Comparison of ENCODE assay signal across 29 cellular contexts in the genomic region with DNA sequence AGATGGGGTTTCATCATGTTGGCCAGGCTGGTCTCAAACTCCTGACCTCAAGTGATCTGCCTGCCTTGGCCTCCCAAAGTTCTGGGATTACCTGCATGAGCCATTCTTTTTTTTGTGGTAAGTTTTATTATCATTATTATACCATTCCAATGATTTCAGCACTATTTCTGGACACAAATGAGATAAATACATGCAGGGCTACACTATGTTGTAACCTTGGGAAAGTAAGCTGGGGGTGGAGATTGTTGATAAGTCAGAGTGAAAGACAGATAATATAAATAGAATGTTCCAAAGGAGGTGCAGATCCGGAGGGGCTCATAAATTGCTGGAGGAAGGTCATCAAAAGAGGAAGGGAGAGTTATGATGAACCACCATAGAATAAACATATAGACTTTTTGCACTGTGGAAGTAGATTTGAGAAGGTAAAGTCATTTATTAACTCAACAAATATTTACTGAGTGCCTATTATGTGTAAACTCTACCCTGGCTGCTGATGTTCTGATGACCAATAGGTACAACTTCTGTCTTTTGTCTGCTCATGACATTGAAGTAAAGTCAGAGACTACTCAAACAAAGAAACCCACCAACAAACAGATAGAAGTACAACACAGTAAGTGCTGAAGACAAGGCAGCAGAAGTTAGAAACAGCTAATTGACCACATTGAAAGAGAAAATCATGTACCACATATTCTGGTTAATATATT.
DNase-seq lines count a peak whose midpoint lies in the region; ATAC-seq lines count a peak whose summit lies in the region.
"Had no signal": no experiment of that assay in that cellular context is flagged by ENCODE, and none has a peak within 500 bp of the region (broad histone marks: within the 10 kb centered on the region; RNA-seq: fewer than 3 reads in every experiment).

No MANE protein-coding gene starts in this region.

- H4K91ac ChIP-seq in mesenchymal stem cell (ENCODE audit: low read length): no peak overlapping the region

- DNase-seq in DMS53 (lab: John Stamatoyannopoulos, UW) (peak; percentile 63), OCI-M1 (lab: John Stamatoyannopoulos, UW) (peak; percentile 8), mesenchymal stem cell (no peak), G401 (ENCODE audit: low spot score) (no peak)
- DNase-seq in activated CD4-positive, alpha-beta T cell treated with anti-CD3 and anti-CD28 coated beads, Interleukin-2, amount 50 U/mL, for 4 hours: no peak
- DNase-seq in activated CD4-positive, alpha-beta memory T cell treated with anti-CD3 and anti-CD28 coated beads, Interleukin-2, amount 10 ng/mL, durations not matched to agents 7 days and 5 days: no peak
- DNase-seq: activated CD8-positive, alpha-beta T cell treated with anti-CD3 and anti-CD28 coated beads for 36 hours; activated naive CD8-positive, alpha-beta T cell treated with anti-CD3 and anti-CD28 coated beads, Interleukin-2, amount 10 ng/mL, durations not matched to agents 7 days and 5 days; AML-193; CD4-positive, alpha-beta memory T cell; colonic mucosa; DMS 273 treated with DMSO at 0.1 percent for 48 hours; effector memory CD4-positive, alpha-beta T cell; foreskin fibroblast; H7; head of caudate nucleus; lower lobe of right lung; NCI-H1092 treated with DMSO at 0.1 percent for 48 hours; NCI-H2029; NCI-H526 treated with DMSO at 0.1 percent for 48 hours; nephron progenitor cell; RPMI8226; small intestine; T-cell had no signal

- H3K4me3 ChIP-seq in mesenchymal stem cell (ENCODE audit: insufficient read depth in 1 of 2, low read depth in 1 of 2, low read length in 2 of 2): no peak overlapping the region
- H3K4me3 ChIP-seq: ascending aorta, cardiac muscle cell, colonic mucosa, lower lobe of right lung, tibial nerve had no signal

- H3K27ac ChIP-seq in mesenchymal stem cell (ENCODE audit: low read length, poor library complexity, severe bottlenecking): no peak overlapping the region
- H3K27ac ChIP-seq: ascending aorta, cardiac muscle cell, colonic mucosa, lower lobe of right lung, tibial nerve had no signal

- no peak overlapping the region for H2BK120ac ChIP-seq in mesenchymal stem cell (ENCODE audit: low read depth, low read length)

- no peak overlapping the region for H2BK12ac ChIP-seq in mesenchymal stem cell (ENCODE audit: low read length in 2 of 2)

- H3K4me3 Mint-ChIP-seq in activated CD4-positive, alpha-beta memory T cell treated with anti-CD3 and anti-CD28 coated beads, Interleukin-2, amount 10 ng/mL, durations not matched to agents 7 days and 5 days: no peak overlapping the region
- H3K4me3 Mint-ChIP-seq: activated CD8-positive, alpha-beta T cell treated with anti-CD3 and anti-CD28 coated beads for 36 hours; activated naive CD8-positive, alpha-beta T cell treated with anti-CD3 and anti-CD28 coated beads, Interleukin-2, amount 10 ng/mL, durations not matched to agents 7 days and 5 days; CD4-positive, alpha-beta memory T cell; nephron progenitor cell; T-cell had no signal

- no peak overlapping the region for H2AK5ac ChIP-seq in mesenchymal stem cell (ENCODE audit: low read length, severe bottlenecking)

- ATAC-seq in GM19351 (IDR thresholded peaks at IDR 0.05; ENCODE audit: unreplicated experiment) (peak; percentile 50), HG03060 (IDR thresholded peaks at IDR 0.05; ENCODE audit: low read depth, unreplicated experiment) (peak; percentile 50)
- ATAC-seq: activated CD8-positive, alpha-beta T cell treated with anti-CD3 and anti-CD28 coated beads for 36 hours; lower lobe of right lung; T-cell had no signal

- H2BK15ac ChIP-seq in mesenchymal stem cell (ENCODE audit: low read depth, poor library complexity, severe bottlenecking): no peak overlapping the region

- no peak overlapping the region for H2AFZ ChIP-seq in mesenchymal stem cell (ENCODE audit: low read depth, low read length)

- no peaks in the 10 kb centered on the region for H3K79me1 ChIP-seq in mesenchymal stem cell (replicated peaks; ENCODE audit: low read length, poor library complexity, severe bottlenecking)

- H3K18ac ChIP-seq in mesenchymal stem cell (ENCODE audit: low read depth in 1 of 2, low read length in 2 of 2): no peak overlapping the region

- H3K4me1 ChIP-seq in mesenchymal stem cell (ENCODE audit: control insufficient read depth, insufficient read depth, low read depth, low read length): no peaks in the 10 kb centered on the region
- H3K4me1 ChIP-seq: ascending aorta, colonic mucosa, lower lobe of right lung had no signal

- H3K23ac ChIP-seq in mesenchymal stem cell (ENCODE audit: low read length in 2 of 2): no peak overlapping the region

- in situ Hi-C loops in G401 (cut with HindIII; ENCODE audit: low sequenced_read_pairs): no loop called here

- no peaks in the 10 kb centered on the region for H3K27me3 Mint-ChIP-seq in activated CD4-positive, alpha-beta memory T cell treated with anti-CD3 and anti-CD28 coated beads, Interleukin-2, amount 10 ng/mL, durations not matched to agents 7 days and 5 days
- H3K27me3 Mint-ChIP-seq: activated CD8-positive, alpha-beta T cell treated with anti-CD3 and anti-CD28 coated beads for 36 hours; activated naive CD8-positive, alpha-beta T cell treated with anti-CD3 and anti-CD28 coated beads, Interleukin-2, amount 10 ng/mL, durations not matched to agents 7 days and 5 days; CD4-positive, alpha-beta memory T cell; T-cell had no signal

- H3K14ac ChIP-seq in mesenchymal stem cell (ENCODE audit: low read length in 2 of 2): no peak overlapping the region

- no peak overlapping the region for H3K9ac ChIP-seq in mesenchymal stem cell (ENCODE audit: low read length)

- 0% methylated on average over 1 of the region's 1 CpG for WGBS in mesenchymal stem cell

- no peak overlapping the region for H2BK5ac ChIP-seq in mesenchymal stem cell (ENCODE audit: low read depth, low read length, poor library complexity, severe bottlenecking)

- no peaks in the 10 kb centered on the region for H3K4me1 Mint-ChIP-seq in activated CD4-positive, alpha-beta memory T cell treated with anti-CD3 and anti-CD28 coated beads, Interleukin-2, amount 10 ng/mL, durations not matched to agents 7 days and 5 days
- H3K4me1 Mint-ChIP-seq: activated naive CD8-positive, alpha-beta T cell treated with anti-CD3 and anti-CD28 coated beads, Interleukin-2, amount 10 ng/mL, durations not matched to agents 7 days and 5 days; CD4-positive, alpha-beta memory T cell; nephron progenitor cell; T-cell had no signal

- CTCF ChIA-PET in activated CD4-positive, alpha-beta memory T cell treated with anti-CD3 and anti-CD28 coated beads, Interleukin-2, amount 10 ng/mL, durations not matched to agents 7 days and 5 days (lab: Charles Lee): no interaction called here

- no peaks in the 10 kb centered on the region for H3K36me3 Mint-ChIP-seq in activated CD4-positive, alpha-beta memory T cell treated with anti-CD3 and anti-CD28 coated beads, Interleukin-2, amount 10 ng/mL, durations not matched to agents 7 days and 5 days (ENCODE audit: low read depth)
- H3K36me3 Mint-ChIP-seq: activated naive CD8-positive, alpha-beta T cell treated with anti-CD3 and anti-CD28 coated beads, Interleukin-2, amount 10 ng/mL, durations not matched to agents 7 days and 5 days; CD4-positive, alpha-beta memory T cell; T-cell had no signal

- H3K4me2 ChIP-seq in mesenchymal stem cell (ENCODE audit: low read length, poor library complexity, severe bottlenecking): no peak overlapping the region

- POLR2A ChIA-PET in activated CD4-positive, alpha-beta memory T cell treated with anti-CD3 and anti-CD28 coated beads, Interleukin-2, amount 10 ng/mL, durations not matched to agents 7 days and 5 days (lab: Charles Lee): no interaction called here

- no peak overlapping the region for H3K4ac ChIP-seq in mesenchymal stem cell (ENCODE audit: low read depth in 1 of 2, low read length in 2 of 2)

- no peaks in the 10 kb centered on the region for H3K9me3 Mint-ChIP-seq in activated CD4-positive, alpha-beta memory T cell treated with anti-CD3 and anti-CD28 coated beads, Interleukin-2, amount 10 ng/mL, durations not matched to agents 7 days and 5 days
- H3K9me3 Mint-ChIP-seq: activated CD8-positive, alpha-beta T cell treated with anti-CD3 and anti-CD28 coated beads for 36 hours; activated naive CD8-positive, alpha-beta T cell treated with anti-CD3 and anti-CD28 coated beads, Interleukin-2, amount 10 ng/mL, durations not matched to agents 7 days and 5 days; nephron progenitor cell; T-cell had no signal

- no peaks in the 10 kb centered on the region for H3K27me3 ChIP-seq in mesenchymal stem cell (ENCODE audit: control insufficient read depth in 1 of 2, insufficient read depth in 1 of 2, low read length in 2 of 2)
- H3K27me3 ChIP-seq: ascending aorta, cardiac muscle cell, colonic mucosa, tibial nerve had no signal

- H4K8ac ChIP-seq in mesenchymal stem cell (ENCODE audit: low read length): no peak overlapping the region

- no peaks in the 10 kb centered on the region for H3K9me3 ChIP-seq in mesenchymal stem cell (ENCODE audit: control insufficient read depth, low read length)
- H3K9me3 ChIP-seq: ascending aorta, colonic mucosa, lower lobe of right lung, tibial nerve had no signal

- no peaks in the 10 kb centered on the region for H3K36me3 ChIP-seq in mesenchymal stem cell (ENCODE audit: control insufficient read depth in 1 of 2, insufficient read depth in 2 of 2, low read depth in 1 of 2, low read length in 2 of 2)
- H3K36me3 ChIP-seq: ascending aorta, cardiac muscle cell, colonic mucosa, lower lobe of right lung, tibial nerve had no signal

- H3K27ac Mint-ChIP-seq in activated CD4-positive, alpha-beta memory T cell treated with anti-CD3 and anti-CD28 coated beads, Interleukin-2, amount 10 ng/mL, durations not matched to agents 7 days and 5 days: no peak overlapping the region
- H3K27ac Mint-ChIP-seq: activated CD8-positive, alpha-beta T cell treated with anti-CD3 and anti-CD28 coated beads for 36 hours; activated naive CD8-positive, alpha-beta T cell treated with anti-CD3 and anti-CD28 coated beads, Interleukin-2, amount 10 ng/mL, durations not matched to agents 7 days and 5 days; CD4-positive, alpha-beta memory T cell; nephron progenitor cell; T-cell had no signal

Comparison
In these comparisons a context has a peak if more than half of its experiments do, and no peak if none do; other contexts are left out.
1. DNase-seq: peak in DMS53 (single experiment) and OCI-M1 (single experiment); none in activated CD4-positive, alpha-beta T cell treated with anti-CD3 and anti-CD28 coated beads, Interleukin-2, amount 50 U/mL, for 4 hours (0 of 2), mesenchymal stem cell (single experiment), G401 (single experiment) and activated CD4-positive, alpha-beta memory T cell treated with anti-CD3 and anti-CD28 coated beads, Interleukin-2, amount 10 ng/mL, durations not matched to agents 7 days and 5 days (single experiment).